ENCODE assay signal across 14 cellular contexts in genomic region chr1:6801998-6802397, GRCh38. TPM values are rescaled to one million over a fixed set of nuclear protein-coding genes. Genes with fewer than 3 reads are reported as not detected.
DNase-seq lines count a peak whose midpoint lies in the region; ATAC-seq and TF ChIP-seq lines count a peak whose summit lies in the region.
"Had no signal": no experiment of that assay in that cellular context is flagged by ENCODE, and none has a peak within 500 bp of the region (broad histone marks: within the 10 kb centered on the region; RNA-seq: fewer than 3 reads in every experiment).

No MANE protein-coding gene starts in this region.

- peak overlapping the region; percentile 70 for H3K27ac Mint-ChIP-seq in osteocyte (ENCODE audit: unreplicated experiment)
- H3K27ac Mint-ChIP-seq: activated T-helper 2 cell treated with anti-CD3 and anti-CD28 coated beads, Interferon-gamma antibody, Interleukin-2, Interleukin-4, amounts not matched to agents 10 μg/mL and 5 μg/mL and 100 μg/mL, durations not matched to agents 14 hours and 24 hours and 36 hours had no signal

- H3K9ac ChIP-seq in BLaER1 treated with 17β-estradiol and CSF1 and Interleukin-3, amounts not matched to agents 10 nM and 100 nM: peak overlapping the region in 3 of 11 experiments; percentile 5 to 36 (median 19); a peak in 3 of 22 replicates

- H3K4me3 Mint-ChIP-seq in osteocyte (ENCODE audit: unreplicated experiment): no peak overlapping the region

- H3K4me3 ChIP-seq in BLaER1 treated with 17β-estradiol and CSF1 and Interleukin-3, amounts not matched to agents 10 nM and 100 nM: no peak overlapping the region
- no peak overlapping the region for H3K4me3 ChIP-seq in RWPE2 (ENCODE audit: severe bottlenecking)
- no peak overlapping the region for H3K4me3 ChIP-seq in fibroblast of mammary gland (ENCODE audit: control insufficient read depth, low read depth, low read length)

- H3K36me3 ChIP-seq in BLaER1 treated with 17β-estradiol and CSF1 and Interleukin-3, amounts not matched to agents 10 nM and 100 nM: peaks cover 0 to 25% (median 7%) of the 10 kb centered on the region in 11 experiments; a peak in 13 of 22 replicates
- H3K36me3 ChIP-seq in RWPE2 (ENCODE audit: low read depth): peaks cover under 1% of the 10 kb centered on the region; the same call in 1 of the 2 replicates

- peak; percentile 51; the same call in 2 of the 3 replicates for ATAC-seq in RWPE2 (ENCODE audit: low read depth)
- no peak for ATAC-seq in GM21390 (IDR thresholded peaks at IDR 0.05; ENCODE audit: unreplicated experiment)
- no peak for ATAC-seq in GM21515 (IDR thresholded peaks at IDR 0.05; ENCODE audit: unreplicated experiment)
- no peak for ATAC-seq in GM21528 (IDR thresholded peaks at IDR 0.05; ENCODE audit: low FRiP score, unreplicated experiment)

- H3K36me3 Mint-ChIP-seq in osteocyte (ENCODE audit: unreplicated experiment): no peaks in the 10 kb centered on the region
- H3K36me3 Mint-ChIP-seq: naive B cell had no signal

- H3K27me3 Mint-ChIP-seq in osteocyte (ENCODE audit: unreplicated experiment): no peaks in the 10 kb centered on the region
- H3K27me3 Mint-ChIP-seq: naive B cell had no signal

- H3K4me2 ChIP-seq in BLaER1 treated with 17β-estradiol and CSF1 and Interleukin-3, amounts not matched to agents 10 nM and 100 nM: peak overlapping the region; percentile 52 to 82 (median 58); a peak in 21 of 22 replicates

- TF ChIP-seq CTCF in RWPE2 (IDR thresholded peaks at IDR 0.05; ENCODE audit: poor library complexity, severe bottlenecking) (no peak), fibroblast of mammary gland (conservative IDR thresholded peaks at IDR 0.05; ENCODE audit: control insufficient read depth, insufficient read depth, low read depth, low read length) (no peak), osteocyte (IDR thresholded peaks at IDR 0.05) (no peak)

- H3K9me3 Mint-ChIP-seq in osteocyte (ENCODE audit: unreplicated experiment): no peaks in the 10 kb centered on the region
- H3K9me3 Mint-ChIP-seq: activated T-helper 2 cell treated with anti-CD3 and anti-CD28 coated beads, Interferon-gamma antibody, Interleukin-2, Interleukin-4, amounts not matched to agents 10 μg/mL and 5 μg/mL and 100 μg/mL, durations not matched to agents 14 hours and 24 hours and 36 hours had no signal

- H3K27me3 ChIP-seq in BLaER1 treated with 17β-estradiol and CSF1 and Interleukin-3, amounts not matched to agents 10 nM and 100 nM: no peaks in the 10 kb centered on the region
- H3K27me3 ChIP-seq in RWPE2 (ENCODE audit: insufficient read depth, poor library complexity, severe bottlenecking): no peaks in the 10 kb centered on the region

- H4K20me1 ChIP-seq in BLaER1 treated with 17β-estradiol and CSF1 and Interleukin-3, amounts not matched to agents 10 nM and 100 nM: peaks cover 56 to 100% (median 94%) of the 10 kb centered on the region in 11 experiments

- peaks cover 44 to 59% (median 54%) of the 10 kb centered on the region in 10 experiments for H3K4me1 ChIP-seq in BLaER1 treated with 17β-estradiol and CSF1 and Interleukin-3, amounts not matched to agents 10 nM and 100 nM
- H3K4me1 ChIP-seq in RWPE2 (ENCODE audit: insufficient read depth, poor library complexity, severe bottlenecking): peaks cover 16% of the 10 kb centered on the region

- H3K9me3 ChIP-seq in BLaER1 treated with 17β-estradiol and CSF1 and Interleukin-3, amounts not matched to agents 10 nM and 100 nM (replicated peaks in 1 of 11): no peaks in the 10 kb centered on the region
- no peaks in the 10 kb centered on the region for H3K9me3 ChIP-seq in RWPE2 (ENCODE audit: severe bottlenecking)

- H3K4me1 Mint-ChIP-seq in osteocyte (ENCODE audit: unreplicated experiment): peaks cover 37% of the 10 kb centered on the region

- DNase-seq in RWPE2 (ENCODE audit: low spot score): no peak
- peak; percentile 74 for DNase-seq in fibroblast of mammary gland (ENCODE audit: low read depth)
- DNase-seq in osteocyte (ENCODE audit: extremely low spot score, unreplicated experiment): no peak
- no peak for DNase-seq in stimulated activated CD4-positive, alpha-beta T cell treated with anti-CD3 and anti-CD28 coated beads, Interleukin-2, amount 100 ng/mL, for 48 hours
- DNase-seq: dermis blood vessel endothelial cell; naive B cell; NCI-H226; SHP77; stimulated activated naive CD4-positive, alpha-beta T cell had no signal

- peak overlapping the region in 5 of 11 experiments; percentile 1 to 28 (median 14); a peak in 5 of 22 replicates for H3K27ac ChIP-seq in BLaER1 treated with 17β-estradiol and CSF1 and Interleukin-3, amounts not matched to agents 10 nM and 100 nM
- H3K27ac ChIP-seq in RWPE2 (ENCODE audit: poor library complexity, severe bottlenecking): no peak overlapping the region

RNA-seq across cellular contexts. Expression of gene CAMTA1, which starts 16.7 kb away (rescaled TPM):
- 68.1 and 81.6 TPM in 2 replicates for total RNA-seq in osteocyte
